Comparison of ENCODE assay signal across 1 cellular context in genomic region chr19:58397533-58398037, GRCh38.
A peak's percentile ranks its signal among the peaks of the same experiment; 100 is the strongest.
TF ChIP-seq lines count a peak whose summit lies in the region.

No MANE protein-coding gene starts in this region.

TF ChIP-seq in K562, 482 proteins besides CTCF, POLR2A, EP300 and RAD21:
- TF ChIP-seq HEY1 (CRISPR knock-in tag; IDR thresholded peaks at IDR 0.05; ENCODE audit: borderline replicate concordance) (no peak), SPI1 (IDR thresholded peaks at IDR 0.05; ENCODE audit: borderline replicate concordance, low read depth, low read length) (peak; percentile 7; the same call in 1 of the 2 replicates)
